Comparison of ENCODE assay signal across 1 cellular context in genomic region chr14:99530407-99530806, GRCh38.
TF ChIP-seq lines count a peak whose summit lies in the region.

No MANE protein-coding gene starts in this region.

TF ChIP-seq in SK-N-SH, 30 proteins besides CTCF, POLR2A, EP300 and RAD21 (continued from another document):
- TF ChIP-seq IRF3 (IDR thresholded peaks at IDR 0.05; ENCODE audit: low read depth, low read length): no peak
- no peak for TF ChIP-seq SIN3A (IDR thresholded peaks at IDR 0.05; ENCODE audit: borderline replicate concordance, low read depth, low read length)
- TF ChIP-seq ELF1 (IDR thresholded peaks at IDR 0.05): no peak
- TF ChIP-seq SMC3 (IDR thresholded peaks at IDR 0.05; ENCODE audit: low read depth, low read length): no peak
- no peak for TF ChIP-seq NFIC (IDR thresholded peaks at IDR 0.05; ENCODE audit: borderline replicate concordance)
